ENCODE assay signal across 21 cellular contexts in the genomic region with DNA sequence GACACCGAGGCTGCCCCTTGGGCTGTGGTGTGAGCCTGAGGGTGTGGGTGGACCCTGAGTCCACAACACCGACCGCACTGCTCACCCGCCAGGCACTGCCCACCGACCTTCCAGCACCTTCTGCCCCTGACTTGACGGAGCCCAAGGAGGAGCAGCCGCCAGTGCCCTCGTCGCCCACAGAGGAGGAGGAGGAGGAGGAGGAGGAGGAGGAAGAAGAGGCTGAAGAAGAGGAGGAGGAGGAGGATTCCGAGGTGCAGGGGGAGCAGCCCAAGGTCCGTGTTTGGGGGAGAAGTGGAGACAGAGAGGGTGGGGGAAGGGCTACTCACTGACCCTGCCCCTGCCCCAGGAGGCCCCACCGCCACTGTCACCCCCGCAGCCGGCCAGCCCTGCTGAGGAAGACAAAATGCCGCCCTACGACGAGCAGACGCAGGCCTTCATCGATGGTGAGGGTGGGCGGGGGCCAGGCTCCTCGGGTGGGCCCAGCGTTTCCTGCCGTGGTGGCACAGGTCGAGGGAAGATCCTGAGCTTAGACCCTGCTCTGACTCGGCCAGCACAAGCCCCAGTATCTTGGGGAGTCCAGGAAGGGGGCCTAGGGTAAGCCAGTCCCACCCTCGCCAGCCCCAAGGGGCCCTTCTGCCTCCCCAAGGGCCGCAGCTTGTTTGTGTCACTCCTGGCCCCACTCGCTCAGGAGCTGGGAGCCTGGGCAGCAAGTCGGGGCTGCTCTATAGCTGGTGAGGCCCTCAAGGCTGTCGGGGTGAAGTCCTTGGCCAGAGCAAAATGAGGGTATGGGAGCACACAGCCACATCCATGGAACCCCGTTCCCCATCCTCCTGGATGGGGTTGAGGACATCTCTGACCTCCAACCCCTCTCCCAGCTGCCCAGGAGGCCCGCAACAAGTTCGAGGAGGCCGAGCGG. TPM values are rescaled to one million over a fixed set of nuclear protein-coding genes. Genes with fewer than 3 reads are reported as not detected.
"Had no signal": no experiment of that assay in that cellular context is flagged by ENCODE, and none has a peak within 500 bp of the region (broad histone marks: within the 10 kb centered on the region; RNA-seq: fewer than 3 reads in every experiment).

No MANE protein-coding gene starts in this region.

- H3K4me3 Mint-ChIP-seq: activated B cell treated with CpG ODN at 0.5 μM for 24 hours; activated naive CD8-positive, alpha-beta T cell; activated T-cell treated with anti-CD3 and anti-CD28 coated beads, Interleukin-2, amount 50 U/mL, for 4 hours; endodermal cell; naive B cell; neural crest cell; T-helper 1 cell treated with Interleukin-12 subunit alpha and Interleukin-12 subunit beta and Interleukin-4 antibody, amounts not matched to agents 30 μg/mL and 1 μg/mL, for 36 hours had no signal

- H3K27me3 Mint-ChIP-seq: activated B cell treated with CpG ODN at 0.5 μM for 24 hours; activated naive CD8-positive, alpha-beta T cell had no signal

- H3K27ac ChIP-seq: adrenal gland, coronary artery, esophagus squamous epithelium, heart left ventricle, tibial nerve had no signal

- H3K27me3 ChIP-seq: adrenal gland, breast epithelium had no signal

- H3K36me3 Mint-ChIP-seq: activated naive CD8-positive, alpha-beta T cell had no signal

- DNase-seq: esophagus squamous epithelium had no signal

- H3K9me3 ChIP-seq: adrenal gland, breast epithelium, esophagus squamous epithelium, heart left ventricle, tibial nerve had no signal

- H3K4me3 ChIP-seq: adrenal gland, breast epithelium, coronary artery, esophagus squamous epithelium, heart left ventricle, lung, tibial nerve had no signal

- H3K4me1 ChIP-seq: adrenal gland, breast epithelium had no signal

- FAIRE-seq: islet of Langerhans had no signal

- H3K9me3 Mint-ChIP-seq: activated B cell treated with CpG ODN at 0.5 μM for 24 hours; activated T-cell treated with anti-CD3 and anti-CD28 coated beads, Interleukin-2, amount 50 U/mL, for 4 hours; activated T-helper 2 cell treated with anti-CD3 and anti-CD28 coated beads, Interferon-gamma antibody, Interleukin-2, Interleukin-4, amounts not matched to agents 10 μg/mL and 5 μg/mL and 100 μg/mL, durations not matched to agents 14 hours and 24 hours and 36 hours; endodermal cell; naive B cell; neural crest cell; T-helper 1 cell treated with Interleukin-12 subunit alpha and Interleukin-12 subunit beta and Interleukin-4 antibody, amounts not matched to agents 30 μg/mL and 1 μg/mL, for 36 hours had no signal

- H3K27ac Mint-ChIP-seq: activated B cell treated with CpG ODN at 0.5 μM for 24 hours; activated naive CD8-positive, alpha-beta T cell; activated T-helper 2 cell treated with anti-CD3 and anti-CD28 coated beads, Interferon-gamma antibody, Interleukin-2, Interleukin-4, amounts not matched to agents 10 μg/mL and 5 μg/mL and 100 μg/mL, durations not matched to agents 14 hours and 24 hours and 36 hours; naive B cell; T-helper 1 cell treated with Interleukin-12 subunit alpha and Interleukin-12 subunit beta and Interleukin-4 antibody, amounts not matched to agents 30 μg/mL and 1 μg/mL, for 36 hours had no signal

RNA-seq across cellular contexts. Expression of gene RGL3, which starts 28.5 kb away (rescaled TPM):
- total RNA-seq: activated CD8-positive, alpha-beta memory T cell treated with anti-CD3 and anti-CD28 coated beads for 36 hours; activated T-helper 2 cell treated with anti-CD3 and anti-CD28 coated beads, Interferon-gamma antibody, Interleukin-2, Interleukin-4, amounts not matched to agents 10 μg/mL and 5 μg/mL and 100 μg/mL, durations not matched to agents 14 hours and 24 hours and 36 hours; occipital lobe had no signal

RNA-seq across cellular contexts. Expression of gene ELAVL3, which starts 33.2 kb away (rescaled TPM):
- total RNA-seq: activated B cell treated with CpG ODN at 0.5 μM for 24 hours; activated CD8-positive, alpha-beta memory T cell treated with anti-CD3 and anti-CD28 coated beads for 36 hours; breast epithelium; esophagus squamous epithelium; mesenteric fat pad; renal cortical epithelial cell; subcutaneous adipose tissue; tibial nerve had no signal
